In genomic region chr1:41780322-41780721, GRCh38 we compare ENCODE assay signal across 34 cellular contexts.
"Had no signal": no experiment of that assay in that cellular context is flagged by ENCODE, and none has a peak within 500 bp of the region (broad histone marks: within the 10 kb centered on the region; RNA-seq: fewer than 3 reads in every experiment).

No MANE protein-coding gene starts in this region.

- ATAC-seq: activated CD8-positive, alpha-beta T cell treated with anti-CD3 and anti-CD28 coated beads for 36 hours; activated T-cell treated with anti-CD3 and anti-CD28 coated beads, Interleukin-2, amount 50 U/mL, for 72 hours; activated T-helper 17 cell treated with anti-CD3 and anti-CD28 coated beads, Interleukin-2, amount 50 U/mL, for 72 hours; PC-3 had no signal

- H3K9me3 ChIP-seq: ascending aorta, Peyer's patch, SJSA1, SK-N-SH had no signal

- H3K4me3 Mint-ChIP-seq: activated CD4-positive, alpha-beta T cell treated with anti-CD3 and anti-CD28 coated beads, Interleukin-2, amount 10 ng/mL, durations not matched to agents 24 days and 14 days; activated CD8-positive, alpha-beta T cell treated with anti-CD3 and anti-CD28 coated beads for 36 hours; activated naive CD4-positive, alpha-beta T cell treated with anti-CD3 and anti-CD28 coated beads, Interleukin-2, amount 50 U/mL, for 24 hours; activated naive CD8-positive, alpha-beta T cell treated with anti-CD3 and anti-CD28 coated beads, Interleukin-2, amount 10 ng/mL, durations not matched to agents 7 days and 5 days; activated T-cell treated with anti-CD3 and anti-CD28 coated beads, Interleukin-2, amount 50 U/mL, for 72 hours; activated T-helper 17 cell treated with anti-CD3 and anti-CD28 coated beads, Interleukin-2, amount 50 U/mL, for 72 hours; central memory CD8-positive, alpha-beta T cell; T-helper 1 cell treated with Interleukin-12 subunit alpha and Interleukin-12 subunit beta and Interleukin-4 antibody, amounts not matched to agents 30 μg/mL and 1 μg/mL, for 36 hours; T-helper 2 cell treated with Interferon-gamma antibody and Interleukin-4, amounts not matched to agents 5 μg/mL and 100 μg/mL, for 36 hours had no signal

- H3K36me3 ChIP-seq: ascending aorta, cardiac muscle cell, Peyer's patch, SJSA1, WERI-Rb-1 had no signal

- H3K4me2 ChIP-seq: SK-N-SH had no signal

- H3K4me1 ChIP-seq: ascending aorta, Peyer's patch had no signal

- H3K9me2 ChIP-seq: SK-N-SH had no signal

- H3K4me3 ChIP-seq: ascending aorta, cardiac muscle cell, Peyer's patch, SJSA1 had no signal

- H3K27ac ChIP-seq: ascending aorta, cardiac muscle cell, Peyer's patch, SJSA1, WERI-Rb-1 had no signal

- H3K27ac Mint-ChIP-seq: activated CD4-positive, alpha-beta T cell treated with anti-CD3 and anti-CD28 coated beads, Interleukin-2, amount 10 ng/mL, durations not matched to agents 24 days and 14 days; activated CD8-positive, alpha-beta T cell treated with anti-CD3 and anti-CD28 coated beads for 36 hours; activated naive CD4-positive, alpha-beta T cell treated with anti-CD3 and anti-CD28 coated beads, Interleukin-2, amount 50 U/mL, for 24 hours; activated T-cell treated with anti-CD3 and anti-CD28 coated beads, Interleukin-2, amount 50 U/mL, for 72 hours; activated T-helper 17 cell treated with anti-CD3 and anti-CD28 coated beads, Interleukin-2, amount 50 U/mL, for 72 hours; T-helper 1 cell treated with Interleukin-12 subunit alpha and Interleukin-12 subunit beta and Interleukin-4 antibody, amounts not matched to agents 30 μg/mL and 1 μg/mL, for 36 hours; T-helper 2 cell treated with Interferon-gamma antibody and Interleukin-4, amounts not matched to agents 5 μg/mL and 100 μg/mL, for 36 hours had no signal

- H3K27me3 ChIP-seq: ascending aorta, cardiac muscle cell, Peyer's patch, SJSA1 had no signal

- DNase-seq: activated CD4-positive, alpha-beta T cell treated with anti-CD3 and anti-CD28 coated beads, Interleukin-2, amount 10 ng/mL, durations not matched to agents 24 days and 14 days; activated CD4-positive, alpha-beta T cell treated with anti-CD3 and anti-CD28 coated beads, Interleukin-2, amount 50 U/mL, for 4 hours; activated CD8-positive, alpha-beta T cell treated with anti-CD3 and anti-CD28 coated beads for 36 hours; activated effector memory CD4-positive, alpha-beta T cell treated with anti-CD3 and anti-CD28 coated beads, Interleukin-2, amount 50 U/mL, for 16 hours; activated naive CD4-positive, alpha-beta T cell; activated naive CD8-positive, alpha-beta T cell treated with anti-CD3 and anti-CD28 coated beads, Interleukin-2, amount 10 ng/mL, durations not matched to agents 7 days and 5 days; activated T-cell treated with anti-CD3 and anti-CD28 coated beads, Interleukin-2, amount 50 U/mL, for 1 hour; activated T-cell treated with anti-CD3 and anti-CD28 coated beads, Interleukin-2, amount 50 U/mL, for 72 hours; amygdala; Karpas-422; NCI-H1048; NCI-H1105 treated with DMSO at 0.1 percent for 48 hours; NCI-H1436 treated with DMSO at 0.1 percent for 48 hours; NCI-H1694 treated with DMSO at 0.1 percent for 48 hours; NCI-H2029; NCI-H2171; NCI-H510A; NCI-H526; NCI-H748 treated with DMSO at 0.1 percent for 48 hours; NK-92 treated with Interleukin-12 subunit alpha and Interleukin-12 subunit beta, amount 100 ng/mL, for 24 hours; PC-3; Peyer's patch; RPMI8226; SHP77 treated with DMSO at 0.1 percent for 48 hours; SK-N-SH; WERI-Rb-1 had no signal

- H3K9me3 Mint-ChIP-seq: activated naive CD4-positive, alpha-beta T cell treated with anti-CD3 and anti-CD28 coated beads, Interleukin-2, amount 50 U/mL, for 24 hours; activated T-cell treated with anti-CD3 and anti-CD28 coated beads, Interleukin-2, amount 50 U/mL, for 72 hours; activated T-helper 17 cell treated with anti-CD3 and anti-CD28 coated beads, Interleukin-2, amount 50 U/mL, for 72 hours; central memory CD8-positive, alpha-beta T cell had no signal

- H3K27me3 Mint-ChIP-seq: activated CD4-positive, alpha-beta T cell treated with anti-CD3 and anti-CD28 coated beads, Interleukin-2, amount 10 ng/mL, durations not matched to agents 24 days and 14 days; activated CD8-positive, alpha-beta T cell treated with anti-CD3 and anti-CD28 coated beads for 36 hours; activated naive CD4-positive, alpha-beta T cell treated with anti-CD3 and anti-CD28 coated beads, Interleukin-2, amount 50 U/mL, for 24 hours; activated naive CD8-positive, alpha-beta T cell treated with anti-CD3 and anti-CD28 coated beads, Interleukin-2, amount 10 ng/mL, durations not matched to agents 7 days and 5 days; activated T-helper 17 cell treated with anti-CD3 and anti-CD28 coated beads, Interleukin-2, amount 50 U/mL, for 72 hours; central memory CD8-positive, alpha-beta T cell had no signal
